ENCODE assay signal across 30 cellular contexts in genomic region chr7:77888998-77889397, GRCh38.
"Had no signal": no experiment of that assay in that cellular context is flagged by ENCODE, and none has a peak within 500 bp of the region (broad histone marks: within the 10 kb centered on the region; RNA-seq: fewer than 3 reads in every experiment).

No MANE protein-coding gene starts in this region.

- H3K36me3 Mint-ChIP-seq: mesothelial cell of epicardium had no signal

- H3K4me3 ChIP-seq: heart left ventricle, right atrium auricular region, testis, transverse colon had no signal

- ATAC-seq: activated CD4-positive, CD25-positive, alpha-beta regulatory T cell treated with anti-CD3 and anti-CD28 coated beads, Interleukin-2, amount 50 U/mL, for 24 hours; activated naive CD8-positive, alpha-beta T cell treated with anti-CD3 and anti-CD28 coated beads, Interleukin-2, amount 50 U/mL, for 24 hours; esophagus mucosa; heart left ventricle; left colon; naive thymus-derived CD4-positive, alpha-beta T cell; stimulated activated naive CD8-positive, alpha-beta T cell treated with anti-CD3 and anti-CD28 coated beads, Interleukin-15, Interleukin-2, amounts not matched to agents 100 U/mL and 50 U/mL, for 24 hours had no signal

- H3K36me3 ChIP-seq: heart left ventricle, right atrium auricular region, transverse colon had no signal

- H3K9me3 ChIP-seq: heart left ventricle, right atrium auricular region, testis, transverse colon had no signal

- DNase-seq: activated CD4-positive, alpha-beta memory T cell treated with anti-CD3 and anti-CD28 coated beads for 36 hours; activated CD4-positive, alpha-beta T cell treated with anti-CD3 and anti-CD28 coated beads, Interleukin-2, amount 10 ng/mL, durations not matched to agents 24 days and 14 days; activated CD8-positive, alpha-beta memory T cell treated with anti-CD3 and anti-CD28 coated beads, Interleukin-2, amount 50 U/mL, for 4 hours; activated naive CD8-positive, alpha-beta T cell treated with anti-CD3 and anti-CD28 coated beads, Interleukin-2, amount 50 U/mL, for 24 hours; activated T-cell treated with anti-CD3 and anti-CD28 coated beads, Interleukin-2, amount 50 U/mL, for 1 hour; amygdala; caudate nucleus; endodermal cell; foreskin fibroblast; heart left ventricle; hypothalamus; immature natural killer cell; kidney; left colon; mammary epithelial cell; naive thymus-derived CD4-positive, alpha-beta T cell; occipital lobe; stimulated activated CD4-positive, alpha-beta T cell treated with anti-CD3 and anti-CD28 coated beads, Interleukin-2, amount 100 ng/mL, for 48 hours; stimulated activated naive CD8-positive, alpha-beta T cell treated with anti-CD3 and anti-CD28 coated beads, Interleukin-15, Interleukin-2, amounts not matched to agents 100 U/mL and 50 U/mL, for 24 hours; testis; transverse colon had no signal

- H3K9me3 Mint-ChIP-seq: activated CD4-positive, alpha-beta memory T cell treated with anti-CD3 and anti-CD28 coated beads for 36 hours; activated CD4-positive, alpha-beta T cell treated with anti-CD3 and anti-CD28 coated beads, Interleukin-2, amount 10 ng/mL, durations not matched to agents 24 days and 14 days; activated naive CD4-positive, alpha-beta T cell treated with anti-CD3 and anti-CD28 coated beads, Interleukin-2, amount 50 U/mL, for 24 hours; activated naive CD8-positive, alpha-beta T cell treated with anti-CD3 and anti-CD28 coated beads, Interleukin-2, amount 50 U/mL, for 24 hours; dendritic cell treated with granulocyte-macrophage colony-stimulating factor and Interleukin-4, amounts not matched to agents 40 ng/mL and 50 ng/mL, for 4 days; endodermal cell; immature natural killer cell; mesothelial cell of epicardium; naive thymus-derived CD4-positive, alpha-beta T cell; neural crest cell had no signal

- H3K27me3 ChIP-seq: heart left ventricle, right atrium auricular region, testis, transverse colon had no signal

- H3K27ac ChIP-seq: heart left ventricle, parathyroid adenoma, right atrium auricular region, testis, transverse colon, VCaP had no signal

- H2AFZ ChIP-seq: parathyroid adenoma had no signal

- H3K27me3 Mint-ChIP-seq: activated CD4-positive, alpha-beta memory T cell treated with anti-CD3 and anti-CD28 coated beads for 36 hours; activated CD4-positive, alpha-beta T cell treated with anti-CD3 and anti-CD28 coated beads, Interleukin-2, amount 10 ng/mL, durations not matched to agents 24 days and 14 days; activated naive CD4-positive, alpha-beta T cell treated with anti-CD3 and anti-CD28 coated beads, Interleukin-2, amount 50 U/mL, for 24 hours; activated naive CD8-positive, alpha-beta T cell treated with anti-CD3 and anti-CD28 coated beads, Interleukin-2, amount 50 U/mL, for 24 hours; dendritic cell treated with granulocyte-macrophage colony-stimulating factor and Interleukin-4, amounts not matched to agents 40 ng/mL and 50 ng/mL, for 4 days; naive thymus-derived CD4-positive, alpha-beta T cell had no signal

- H3K4me1 Mint-ChIP-seq: mesothelial cell of epicardium had no signal

- H3K9ac ChIP-seq: parathyroid adenoma had no signal

- H3K4me1 ChIP-seq: right atrium auricular region, testis, transverse colon had no signal

- H3K27ac Mint-ChIP-seq: activated CD4-positive, alpha-beta memory T cell treated with anti-CD3 and anti-CD28 coated beads for 36 hours; activated naive CD4-positive, alpha-beta T cell treated with anti-CD3 and anti-CD28 coated beads, Interleukin-2, amount 50 U/mL, for 24 hours; activated naive CD8-positive, alpha-beta T cell treated with anti-CD3 and anti-CD28 coated beads, Interleukin-2, amount 50 U/mL, for 24 hours; dendritic cell treated with granulocyte-macrophage colony-stimulating factor and Interleukin-4, amounts not matched to agents 40 ng/mL and 50 ng/mL, for 4 days; endodermal cell; immature natural killer cell; mesothelial cell of epicardium; naive thymus-derived CD4-positive, alpha-beta T cell had no signal

- H3K4me3 Mint-ChIP-seq: activated CD4-positive, alpha-beta memory T cell treated with anti-CD3 and anti-CD28 coated beads for 36 hours; activated CD4-positive, alpha-beta T cell treated with anti-CD3 and anti-CD28 coated beads, Interleukin-2, amount 10 ng/mL, durations not matched to agents 24 days and 14 days; activated naive CD4-positive, alpha-beta T cell treated with anti-CD3 and anti-CD28 coated beads, Interleukin-2, amount 50 U/mL, for 24 hours; activated naive CD8-positive, alpha-beta T cell treated with anti-CD3 and anti-CD28 coated beads, Interleukin-2, amount 50 U/mL, for 24 hours; dendritic cell treated with granulocyte-macrophage colony-stimulating factor and Interleukin-4, amounts not matched to agents 40 ng/mL and 50 ng/mL, for 4 days; endodermal cell; immature natural killer cell; mesothelial cell of epicardium; naive thymus-derived CD4-positive, alpha-beta T cell; neural crest cell had no signal
